In genomic region chr4:15681372-15682339, GRCh38 we compare ENCODE assay signal across 8 cellular contexts. TPM values are rescaled to one million over a fixed set of nuclear protein-coding genes. Genes with fewer than 3 reads are reported as not detected.
DNase-seq lines count a peak whose midpoint lies in the region; ATAC-seq and TF ChIP-seq lines count a peak whose summit lies in the region.

TSS of gene FAM200B (plus strand) at chr4:15681827. CDS start at chr4:15686978, 5,151 bp downstream.

- 0 out of 2 replicates have a peak, but pooled peaks have one; percentile 12 for TF ChIP-seq CTCF in SK-N-SH (IDR thresholded peaks at IDR 0.05)

- POLR2A ChIA-PET in SK-N-SH (lab: Yijun Ruan, JAX) = interaction anchor here (1.5 to 2.5 kb wide), 2 partner anchors 27 to 202 kb away, joined by 3 to 15 read pairs; partner anchors contain the start of gene FBXL5

- H3K9ac ChIP-seq in SK-N-SH = peak within 1 kb of the TSS; percentile 98

- H2AFZ ChIP-seq in SK-N-SH (ENCODE audit: low read depth) = peak within 1 kb of the TSS; percentile 83

- peak within 1 kb of the TSS; percentile 85 to 96 for H3K4me3 ChIP-seq in SK-N-SH (ENCODE audit: low read depth in 2 of 2, low read length in 1 of 2)

- DNase-seq in GM04504 (ENCODE audit: low read depth) = peak; percentile 97
- DNase-seq in NCI-H1048 (lab: John Stamatoyannopoulos, UW) = peak; percentile 98
- peak; percentile 99 for DNase-seq in SK-N-SH
- DNase-seq in activated naive CD4-positive, alpha-beta T cell treated with anti-CD3 and anti-CD28 coated beads, Interleukin-2, amount 50 U/mL, for 16 hours = peak; percentile 96
- DNase-seq in germinal center (ENCODE audit: low spot score) = peak; percentile 99
- DNase-seq in non-pigmented ciliary epithelial cell (ENCODE audit: low read depth) = peak; percentile 83
- peak; percentile 99 for DNase-seq in superior temporal gyrus (ENCODE audit: extremely low spot score)

- H3K4me1 ChIP-seq in SK-N-SH (ENCODE audit: control insufficient read depth in 1 of 2, insufficient read depth in 2 of 2, low read depth in 1 of 2, low read length in 1 of 2) = peaks cover 14 to 31% of the 10 kb centered on the region in 2 experiments; a peak in 3 of 4 replicates

- no peaks in the 10 kb centered on the region for H3K9me3 ChIP-seq in SK-N-SH

- peak within 1 kb of the TSS; percentile 96 to 98 for H3K27ac ChIP-seq in SK-N-SH (ENCODE audit: low read depth in 2 of 2, low read length in 1 of 2)

- H4K20me1 ChIP-seq in SK-N-SH (ENCODE audit: insufficient read depth) = no peaks in the 10 kb centered on the region

- H3K36me3 ChIP-seq in SK-N-SH (replicated peaks in 1 of 2; ENCODE audit: control insufficient read depth in 1 of 2, insufficient read depth in 2 of 2, low read length in 1 of 2) = peaks cover 26 to 30% of the 10 kb centered on the region in 2 experiments

- H3K79me2 ChIP-seq in SK-N-SH (ENCODE audit: insufficient read depth) = peaks cover 96% of the 10 kb centered on the region

- TF ChIP-seq EP300 in SK-N-SH (IDR thresholded peaks at IDR 0.05; ENCODE audit: borderline replicate concordance in 1 of 2, low read depth in 1 of 2, low read length in 1 of 2) = peak in 1 of 2 experiments; percentile 33; a peak in 1 of 4 replicates

- H3K4me2 ChIP-seq in SK-N-SH = peak within 1 kb of the TSS; percentile 75

- H3F3A ChIP-seq in SK-N-SH (replicated peaks; ENCODE audit: insufficient read depth) = peaks cover 12% of the 10 kb centered on the region

- CTCF ChIA-PET in SK-N-SH (lab: Yijun Ruan, JAX) = interaction anchor here (0.7 to 1.9 kb wide), 6 partner anchors 10 to 202 kb away, joined by 3 to 5 read pairs (median 3); no protein-coding TSS in a partner anchor

- 1% methylated on average over 28 of the region's 56 CpGs for WGBS in SK-N-SH (ENCODE audit: low lambda C conversion rate)

- TF ChIP-seq RAD21 in SK-N-SH (IDR thresholded peaks at IDR 0.05; ENCODE audit: low read length) = no peak

- H3K27me3 ChIP-seq in SK-N-SH (ENCODE audit: insufficient read depth) = no peaks in the 10 kb centered on the region

- no peaks in the 10 kb centered on the region for H3K9me2 ChIP-seq in SK-N-SH

- peak; percentile 96 for ATAC-seq in HG02571 (IDR thresholded peaks at IDR 0.05; ENCODE audit: unreplicated experiment)

TF ChIP-seq in SK-N-SH, 30 proteins besides CTCF, POLR2A, EP300 and RAD21:
- peak; percentile 39; the same call in 1 of the 2 replicates for TF ChIP-seq RCOR1 (IDR thresholded peaks at IDR 0.05; ENCODE audit: low read length)
- no peak for TF ChIP-seq SMC3 (IDR thresholded peaks at IDR 0.05; ENCODE audit: low read depth, low read length)
- TF ChIP-seq MXI1 (IDR thresholded peaks at IDR 0.05; ENCODE audit: low read depth, low read length) = peak; percentile 93
- TF ChIP-seq JUND (IDR thresholded peaks at IDR 0.05) = no peak
- TF ChIP-seq PBX3 (IDR thresholded peaks at IDR 0.05) = peak; percentile 9; the same call in 1 of the 2 replicates
- peak; percentile 45; the same call in 1 of the 2 replicates for TF ChIP-seq TEAD4 (IDR thresholded peaks at IDR 0.05; ENCODE audit: borderline replicate concordance, insufficient read depth)
- TF ChIP-seq TAF1 (IDR thresholded peaks at IDR 0.05; ENCODE audit: borderline replicate concordance, low read depth, low read length) = peak; percentile 87
- TF ChIP-seq SIN3A (IDR thresholded peaks at IDR 0.05; ENCODE audit: borderline replicate concordance, low read depth, low read length) = peak; percentile 100
- peak; percentile 100 for TF ChIP-seq CHD2 (IDR thresholded peaks at IDR 0.05; ENCODE audit: low read length, partially characterized antibody)
- peak; percentile 46; the same call in 1 of the 2 replicates for TF ChIP-seq FOXM1 (IDR thresholded peaks at IDR 0.05; ENCODE audit: low read depth)
- TF ChIP-seq GABPA (IDR thresholded peaks at IDR 0.05; ENCODE audit: low read depth) = peak; percentile 72
- no peak for TF ChIP-seq RFX5 (IDR thresholded peaks at IDR 0.05; ENCODE audit: low read length)
- TF ChIP-seq, protein P1, sequence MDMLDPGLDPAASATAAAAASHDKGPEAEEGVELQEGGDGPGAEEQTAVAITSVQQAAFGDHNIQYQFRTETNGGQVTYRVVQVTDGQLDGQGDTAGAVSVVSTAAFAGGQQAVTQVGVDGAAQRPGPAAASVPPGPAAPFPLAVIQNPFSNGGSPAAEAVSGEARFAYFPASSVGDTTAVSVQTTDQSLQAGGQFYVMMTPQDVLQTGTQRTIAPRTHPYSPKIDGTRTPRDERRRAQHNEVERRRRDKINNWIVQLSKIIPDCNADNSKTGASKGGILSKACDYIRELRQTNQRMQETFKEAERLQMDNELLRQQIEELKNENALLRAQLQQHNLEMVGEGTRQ (IDR thresholded peaks at IDR 0.05; ENCODE audit: borderline replicate concordance, low read depth, low read length) = no peak
- TF ChIP-seq, protein P2, sequence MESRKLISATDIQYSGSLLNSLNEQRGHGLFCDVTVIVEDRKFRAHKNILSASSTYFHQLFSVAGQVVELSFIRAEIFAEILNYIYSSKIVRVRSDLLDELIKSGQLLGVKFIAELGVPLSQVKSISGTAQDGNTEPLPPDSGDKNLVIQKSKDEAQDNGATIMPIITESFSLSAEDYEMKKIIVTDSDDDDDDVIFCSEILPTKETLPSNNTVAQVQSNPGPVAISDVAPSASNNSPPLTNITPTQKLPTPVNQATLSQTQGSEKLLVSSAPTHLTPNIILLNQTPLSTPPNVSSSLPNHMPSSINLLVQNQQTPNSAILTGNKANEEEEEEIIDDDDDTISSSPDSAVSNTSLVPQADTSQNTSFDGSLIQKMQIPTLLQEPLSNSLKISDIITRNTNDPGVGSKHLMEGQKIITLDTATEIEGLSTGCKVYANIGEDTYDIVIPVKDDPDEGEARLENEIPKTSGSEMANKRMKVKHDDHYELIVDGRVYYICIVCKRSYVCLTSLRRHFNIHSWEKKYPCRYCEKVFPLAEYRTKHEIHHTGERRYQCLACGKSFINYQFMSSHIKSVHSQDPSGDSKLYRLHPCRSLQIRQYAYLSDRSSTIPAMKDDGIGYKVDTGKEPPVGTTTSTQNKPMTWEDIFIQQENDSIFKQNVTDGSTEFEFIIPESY (IDR thresholded peaks at IDR 0.05; ENCODE audit: borderline replicate concordance, low read depth) = peak; percentile 100
- TF ChIP-seq EZH2phosphoT487 (IDR thresholded peaks at IDR 0.05; ENCODE audit: borderline replicate concordance, low read depth) = no peak
- no peak for TF ChIP-seq NFIC (IDR thresholded peaks at IDR 0.05; ENCODE audit: borderline replicate concordance)
- TF ChIP-seq YY1 (IDR thresholded peaks at IDR 0.05; ENCODE audit: low read depth) = no peak; the same call in 1 of the 2 replicates
- TF ChIP-seq REST (IDR thresholded peaks at IDR 0.05; ENCODE audit: low read depth, low read length) = no peak
- peak; percentile 88 for TF ChIP-seq POLR2AphosphoS5 (IDR thresholded peaks at IDR 0.05; ENCODE audit: low read depth, low read length)
- peak; percentile 97 for TF ChIP-seq NRF1 (IDR thresholded peaks at IDR 0.05; ENCODE audit: low read depth, low read length)
- TF ChIP-seq ELF1 (IDR thresholded peaks at IDR 0.05) = peak; percentile 78
- 0 out of 2 replicates have a peak, but pooled peaks have one; percentile 23 for TF ChIP-seq FOSL2 (IDR thresholded peaks at IDR 0.05; ENCODE audit: borderline replicate concordance, low read depth)
- TF ChIP-seq, protein P3, sequence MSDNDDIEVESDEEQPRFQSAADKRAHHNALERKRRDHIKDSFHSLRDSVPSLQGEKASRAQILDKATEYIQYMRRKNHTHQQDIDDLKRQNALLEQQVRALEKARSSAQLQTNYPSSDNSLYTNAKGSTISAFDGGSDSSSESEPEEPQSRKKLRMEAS (IDR thresholded peaks at IDR 0.05; ENCODE audit: low read depth) = peak; percentile 85
- no peak for TF ChIP-seq GATA2 (CRISPR knock-in tag; IDR thresholded peaks at IDR 0.05)

RNA-seq across cellular contexts. Expression of gene FAM200B, which starts in this region (rescaled TPM):
- 36.2 and 46.3 TPM in 2 replicates for polyA plus RNA-seq in SK-N-SH (2012; rRNA removed)
- polyA plus RNA-seq in SK-N-SH (2012; cell fraction: cytosol; rRNA removed) = 57.4 and 70.0 TPM in 2 replicates
- polyA plus RNA-seq in SK-N-SH (2012; cell fraction: nucleus; rRNA removed) = 34.4 and 36.3 TPM in 2 replicates

Comparison
In these comparisons a context has a peak if more than half of its experiments do, and no peak if none do; other contexts are left out.
1. Peak in every context shown above with its lines: DNase-seq, ATAC-seq, H3K4me3 ChIP-seq and H3K27ac ChIP-seq.